8 cellular contexts compared by ENCODE assay signal in the genomic region with DNA sequence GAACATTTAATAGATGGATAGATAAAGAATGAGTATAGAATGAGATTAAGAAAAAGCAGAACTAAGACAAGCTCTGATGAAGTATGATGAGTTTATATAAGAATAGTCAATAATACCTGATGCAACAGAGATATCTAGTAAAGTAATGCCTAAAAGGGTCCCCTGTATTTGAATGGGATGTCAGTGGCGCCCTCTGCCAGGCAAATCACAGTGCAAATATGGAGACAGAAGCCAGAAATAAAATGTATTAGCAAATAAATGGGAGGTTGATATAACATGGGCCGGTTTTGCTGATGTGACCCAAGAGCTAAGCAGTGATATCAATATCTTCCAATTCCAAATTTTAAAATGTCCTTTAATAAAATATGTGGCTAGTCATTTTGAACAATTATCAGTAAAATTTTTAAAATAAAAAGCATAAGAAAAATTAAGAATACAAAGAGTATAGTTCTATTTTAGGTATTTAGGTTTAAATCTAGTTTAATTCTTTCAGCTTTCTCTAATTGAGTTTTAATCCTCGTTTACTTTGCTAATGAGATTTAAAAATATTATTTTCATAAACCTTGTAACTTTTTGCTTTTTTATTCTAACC.
DNase-seq lines count a peak whose midpoint lies in the region; ATAC-seq, FAIRE-seq and TF ChIP-seq lines count a peak whose summit lies in the region.

No MANE protein-coding gene starts in this region.

- H3K36me3 ChIP-seq in GM06990 (ENCODE audit: control insufficient read depth, insufficient read depth, low read length), result no peaks in the 10 kb centered on the region
- H3K36me3 ChIP-seq in GM12878 (ENCODE audit: control insufficient read depth in 2 of 2, insufficient read depth in 2 of 2, low read length in 1 of 2), result no peaks in the 10 kb centered on the region; a peak in 1 of 4 replicates
- peaks cover 0 to 2% (median 0%) of the 10 kb centered on the region in 4 donors for H3K36me3 ChIP-seq in liver (ENCODE audit: control insufficient read depth in 4 of 4, insufficient read depth in 3 of 4, low read depth in 1 of 4, low read length in 3 of 4)

- SMC1A ChIA-PET in GM12878 (lab: Charles Lee; ENCODE audit: uncharacterized antibody, unreplicated experiment), result interaction anchor here (0.7 to 5.4 kb wide), 32 partner anchors 11 to 948 kb away, joined by 3 to 39 read pairs (median 6); a partner anchor contains a TSS

- no peak for TF ChIP-seq EP300 in GM12878 (IDR thresholded peaks at IDR 0.05; ENCODE audit: borderline replicate concordance in 1 of 2, control insufficient read depth in 1 of 2, low read depth in 2 of 2, low read length in 2 of 2)

- H3K4me1 ChIP-seq in GM12878 (ENCODE audit: control insufficient read depth, insufficient read depth, low read length), result no peaks in the 10 kb centered on the region
- no peaks in the 10 kb centered on the region for H3K4me1 ChIP-seq in liver (ENCODE audit: control insufficient read depth in 4 of 4, insufficient read depth in 4 of 4, low read length in 3 of 4)

- ATAC-seq in GM12878, result peak; percentile 73
- ATAC-seq in HG03378 (IDR thresholded peaks at IDR 0.05; ENCODE audit: unreplicated experiment), result no peak

- H3K27ac ChIP-seq in GM12878 (ENCODE audit: control insufficient read depth, insufficient read depth) (no peak overlapping the region), liver (ENCODE audit: low read depth in 1 of 2, low read length in 2 of 2) (no peak overlapping the region)

- no peaks in the 10 kb centered on the region for H4K20me1 ChIP-seq in GM12878 (ENCODE audit: control insufficient read depth, insufficient read depth)

- H3K9me3 ChIP-seq in GM12878 (replicated peaks; ENCODE audit: control insufficient read depth, insufficient read depth, low read length) (no peaks in the 10 kb centered on the region), liver (ENCODE audit: control insufficient read depth in 4 of 4, low read length in 3 of 4) (no peaks in the 10 kb centered on the region)

- H3K9ac ChIP-seq in GM12878 (ENCODE audit: control insufficient read depth, insufficient read depth, low read length) (no peak overlapping the region), liver (ENCODE audit: low read depth in 1 of 2, low read length in 2 of 2) (no peak overlapping the region)

- RAD21 ChIA-PET in GM12878 (lab: Charles Lee; ENCODE audit: unreplicated experiment), result interaction anchor here (0.8 to 2.4 kb wide), 15 partner anchors 18 to 335 kb away, joined by 3 to 17 read pairs (median 4); a partner anchor contains a TSS

- CTCF ChIA-PET in GM12878 (lab: Yijun Ruan, JAX), result interaction anchor here (0.5 to 3.3 kb wide), 45 partner anchors 9 to 601 kb away, joined by 3 to 30 read pairs (median 4); a partner anchor contains a TSS

- TF ChIP-seq RAD21 in GM12878 (IDR thresholded peaks at IDR 0.05; ENCODE audit: insufficient read depth, low read depth, low read length), result peak; percentile 61
- TF ChIP-seq RAD21 in liver (IDR thresholded peaks at IDR 0.05), result peak; percentile 64 to 69

- in situ Hi-C loops in ACHN (cut with HindIII; ENCODE audit: low pct_ligation_motif_present, low pct_unique_long_range_greater_than_20kb, low sequenced_read_pairs) (no loop called here), GM12878 (cut with MboI) (no loop called here)

- no peak overlapping the region for H3K4me2 ChIP-seq in GM12878 (ENCODE audit: control insufficient read depth, insufficient read depth)

- H3K4me3 ChIP-seq in GM06990 (replicated peaks; ENCODE audit: low read depth, low read length) (no peak overlapping the region), GM12878 (no peak overlapping the region), liver (ENCODE audit: low read depth in 1 of 3, low read length in 3 of 3) (no peak overlapping the region)

- TF ChIP-seq CTCF in GM06990 (IDR thresholded peaks at IDR 0.05; ENCODE audit: insufficient read depth, low read length, poor library complexity, severe bottlenecking), result peak; percentile 52
- TF ChIP-seq CTCF in GM12878 (IDR thresholded peaks at IDR 0.05 in 2 of 3, conservative IDR thresholded peaks at IDR 0.05 in 1 of 3; ENCODE audit: control insufficient read depth in 2 of 3, extremely low read depth in 1 of 3, insufficient read depth in 1 of 3, low read depth in 3 of 3, low read length in 3 of 3), result peak; percentile 27 to 49 (median 30); a peak in 4 of 6 replicates
- TF ChIP-seq CTCF in liver (IDR thresholded peaks at IDR 0.05; ENCODE audit: low read depth, low read length, missing input control), result peak; percentile 35

- H3K79me2 ChIP-seq in GM12878 (ENCODE audit: control insufficient read depth, insufficient read depth, low read length), result peaks cover 14% of the 10 kb centered on the region

- POLR2A ChIA-PET in GM12878 (lab: Charles Lee), result interaction anchor here (0.5 to 3.1 kb wide), 3 partner anchors 14 to 964 kb away, joined by 3 to 11 read pairs (median 3); a partner anchor contains a TSS

- no peak for FAIRE-seq in GM12878 (lab: Jason Lieb, UNC)

- TF ChIP-seq POLR2A in GM12878 (IDR thresholded peaks at IDR 0.05; ENCODE audit: low read depth, low read length), result no peak

- H3K27me3 ChIP-seq in GM06990 (replicated peaks; ENCODE audit: control insufficient read depth, insufficient read depth, low read length), result no peaks in the 10 kb centered on the region
- no peaks in the 10 kb centered on the region for H3K27me3 ChIP-seq in GM12878 (replicated peaks in 1 of 2; ENCODE audit: control insufficient read depth in 2 of 2, insufficient read depth in 2 of 2, low read length in 1 of 2)
- H3K27me3 ChIP-seq in liver (ENCODE audit: control insufficient read depth in 4 of 4, insufficient read depth in 4 of 4, low read length in 3 of 4), result no peaks in the 10 kb centered on the region

- BruUV-seq in GM12878 (replicated peaks; lab: Mats Ljungman, UMichigan), result no TSS peak

- no peak overlapping the region for H2AFZ ChIP-seq in GM12878 (ENCODE audit: control insufficient read depth, low read depth, low read length)

- 68% methylated on average over 3 of the region's 3 CpGs for WGBS in GM12878 (ENCODE audit: insufficient coverage, insufficient replicate concordance, low lambda C conversion rate, missing lambda C conversion rate)
- WGBS in liver, result 63% methylated on average over 3 of the region's 3 CpGs

- DNase-seq in ACHN (peak; percentile 55), GM06990 (ENCODE audit: extremely low read depth, insufficient read length) (no peak), RPMI8226 (peak; percentile 9), GM12878 (ENCODE audit: low read depth, low spot score) (no peak), OCI-M2 (lab: John Stamatoyannopoulos, UW; ENCODE audit: unreplicated experiment) (no peak), NCI-H524 treated with DMSO at 0.1 percent for 48 hours (lab: John Stamatoyannopoulos, UW) (no peak)

- intact Hi-C loops in GM12878 (cut with micrococcal nuclease; ENCODE audit: unreplicated experiment), result no loop called here

TF ChIP-seq in GM12878, 131 proteins besides CTCF, POLR2A, EP300 and RAD21:
- TF ChIP-seq EGR1 (IDR thresholded peaks at IDR 0.05; ENCODE audit: borderline replicate concordance in 1 of 2, low read depth in 2 of 2, low read length in 2 of 2) (no peak), SMC3 (IDR thresholded peaks at IDR 0.05; ENCODE audit: borderline replicate concordance, low read length) (peak; percentile 55; the same call in 1 of the 2 replicates), YY1 (IDR thresholded peaks at IDR 0.05; ENCODE audit: low read depth, low read length) (peak; percentile 48; the same call in 1 of the 2 replicates)
TF ChIP-seq in GM12878: peak in this region for 2.

TF ChIP-seq in liver, 16 proteins besides CTCF, POLR2A, EP300 and RAD21 (continues in another document):
- TF ChIP-seq HNF4A (conservative IDR thresholded peaks at IDR 0.05) (no peak), FOXA2 (IDR thresholded peaks at IDR 0.05) (no peak), HNF4G (IDR thresholded peaks at IDR 0.05) (no peak), FOXA1 (IDR thresholded peaks at IDR 0.05) (no peak), TAF1 (conservative IDR thresholded peaks at IDR 0.05) (no peak), SP1 (IDR thresholded peaks at IDR 0.05) (no peak)
- TF ChIP-seq, protein P1, sequence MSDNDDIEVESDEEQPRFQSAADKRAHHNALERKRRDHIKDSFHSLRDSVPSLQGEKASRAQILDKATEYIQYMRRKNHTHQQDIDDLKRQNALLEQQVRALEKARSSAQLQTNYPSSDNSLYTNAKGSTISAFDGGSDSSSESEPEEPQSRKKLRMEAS (IDR thresholded peaks at IDR 0.05), result no peak
- TF ChIP-seq, protein P2, sequence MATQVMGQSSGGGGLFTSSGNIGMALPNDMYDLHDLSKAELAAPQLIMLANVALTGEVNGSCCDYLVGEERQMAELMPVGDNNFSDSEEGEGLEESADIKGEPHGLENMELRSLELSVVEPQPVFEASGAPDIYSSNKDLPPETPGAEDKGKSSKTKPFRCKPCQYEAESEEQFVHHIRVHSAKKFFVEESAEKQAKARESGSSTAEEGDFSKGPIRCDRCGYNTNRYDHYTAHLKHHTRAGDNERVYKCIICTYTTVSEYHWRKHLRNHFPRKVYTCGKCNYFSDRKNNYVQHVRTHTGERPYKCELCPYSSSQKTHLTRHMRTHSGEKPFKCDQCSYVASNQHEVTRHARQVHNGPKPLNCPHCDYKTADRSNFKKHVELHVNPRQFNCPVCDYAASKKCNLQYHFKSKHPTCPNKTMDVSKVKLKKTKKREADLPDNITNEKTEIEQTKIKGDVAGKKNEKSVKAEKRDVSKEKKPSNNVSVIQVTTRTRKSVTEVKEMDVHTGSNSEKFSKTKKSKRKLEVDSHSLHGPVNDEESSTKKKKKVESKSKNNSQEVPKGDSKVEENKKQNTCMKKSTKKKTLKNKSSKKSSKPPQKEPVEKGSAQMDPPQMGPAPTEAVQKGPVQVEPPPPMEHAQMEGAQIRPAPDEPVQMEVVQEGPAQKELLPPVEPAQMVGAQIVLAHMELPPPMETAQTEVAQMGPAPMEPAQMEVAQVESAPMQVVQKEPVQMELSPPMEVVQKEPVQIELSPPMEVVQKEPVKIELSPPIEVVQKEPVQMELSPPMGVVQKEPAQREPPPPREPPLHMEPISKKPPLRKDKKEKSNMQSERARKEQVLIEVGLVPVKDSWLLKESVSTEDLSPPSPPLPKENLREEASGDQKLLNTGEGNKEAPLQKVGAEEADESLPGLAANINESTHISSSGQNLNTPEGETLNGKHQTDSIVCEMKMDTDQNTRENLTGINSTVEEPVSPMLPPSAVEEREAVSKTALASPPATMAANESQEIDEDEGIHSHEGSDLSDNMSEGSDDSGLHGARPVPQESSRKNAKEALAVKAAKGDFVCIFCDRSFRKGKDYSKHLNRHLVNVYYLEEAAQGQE (IDR thresholded peaks at IDR 0.05), result no peak

Comparison
In these comparisons a context has a peak if more than half of its experiments do, and no peak if none do; other contexts are left out.
1. DNase-seq: peak in ACHN (single experiment) and RPMI8226 (single experiment); none in GM06990 (single experiment), GM12878 (single experiment), OCI-M2 (single experiment) and NCI-H524 treated with DMSO at 0.1 percent for 48 hours (single experiment).
2. Peak in every context shown above with its lines, with median percentiles within 50 percentile points of each other: CTCF ChIP-seq.